Comparison of ENCODE assay signal across 23 cellular contexts in the genomic region with DNA sequence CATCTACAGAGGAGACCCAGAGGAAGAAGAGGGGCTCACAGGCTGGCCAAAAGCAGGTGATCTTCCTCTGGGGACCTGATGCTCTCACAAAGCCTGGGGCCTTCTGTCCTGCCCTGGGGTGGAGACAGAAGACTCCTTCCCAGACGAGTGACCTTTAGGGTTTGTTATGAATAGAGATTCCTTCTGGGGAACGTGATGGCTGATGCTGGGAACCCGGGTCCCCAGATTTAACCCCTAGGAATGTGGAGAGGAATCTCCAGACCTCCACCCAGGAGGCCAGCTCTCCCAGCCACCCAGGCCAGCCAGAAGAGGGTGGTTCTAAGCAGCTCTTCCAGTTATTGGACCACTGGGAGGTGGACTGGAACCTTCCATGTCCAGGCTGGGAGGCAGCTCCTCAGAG. TPM values are rescaled to one million over a fixed set of nuclear protein-coding genes. Genes with fewer than 3 reads are reported as not detected.
"Had no signal": no experiment of that assay in that cellular context is flagged by ENCODE, and none has a peak within 500 bp of the region (broad histone marks: within the 10 kb centered on the region; RNA-seq: fewer than 3 reads in every experiment).

No MANE protein-coding gene starts in this region.

- H3K27ac ChIP-seq: brain microvascular endothelial cell, colonic mucosa, lower lobe of right lung, ovary, prostate gland had no signal

- ATAC-seq: activated CD8-positive, alpha-beta T cell treated with anti-CD3 and anti-CD28 coated beads, Interleukin-2, amount 10 ng/mL, durations not matched to agents 7 days and 5 days; activated naive CD4-positive, alpha-beta T cell treated with anti-CD3 and anti-CD28 coated beads, Interleukin-2, amount 50 U/mL, for 72 hours; left lobe of liver; lower lobe of right lung; T-cell had no signal

- H3K4me1 ChIP-seq: colonic mucosa, prostate gland had no signal

- H3K36me3 ChIP-seq: brain microvascular endothelial cell, colonic mucosa, lower lobe of right lung, ovary, prostate gland had no signal

- H3K9me3 ChIP-seq: colonic mucosa, lower lobe of right lung, ovary, prostate gland, testis had no signal

- DNase-seq: activated CD4-positive, alpha-beta T cell treated with anti-CD3 and anti-CD28 coated beads for 1 hour; activated CD4-positive, alpha-beta T cell treated with anti-CD3 and anti-CD28 coated beads, Interleukin-2, amount 50 U/mL, for 1 hour; activated CD8-positive, alpha-beta T cell treated with anti-CD3 and anti-CD28 coated beads, Interleukin-2, amount 10 ng/mL, durations not matched to agents 7 days and 5 days; activated gamma-delta T cell; aorta; brain microvascular endothelial cell; caudate nucleus; colonic mucosa; kidney; lower lobe of right lung; naive B cell; stimulated activated CD4-positive, alpha-beta T cell treated with anti-CD3 and anti-CD28 coated beads, Interleukin-2, amount 100 ng/mL, for 48 hours; stimulated activated CD8-positive, alpha-beta memory T cell treated with anti-CD3 and anti-CD28 coated beads, Interleukin-4, amount 100 ng/mL, for 48 hours; stimulated activated naive CD4-positive, alpha-beta T cell; T-cell; T-helper 9 cell; testis had no signal

- H3K27me3 ChIP-seq: brain microvascular endothelial cell, colonic mucosa, ovary, testis had no signal

- H3K4me3 ChIP-seq: colonic mucosa, lower lobe of right lung, ovary, prostate gland, testis had no signal

RNA-seq across cellular contexts. Expression of a gene that starts 16.8 kb away (rescaled TPM):
- total RNA-seq: activated CD8-positive, alpha-beta T cell treated with anti-CD3 and anti-CD28 coated beads, Interleukin-2, amount 10 ng/mL, durations not matched to agents 7 days and 5 days; activated naive CD4-positive, alpha-beta T cell treated with anti-CD3 and anti-CD28 coated beads, Interleukin-2, amount 50 U/mL, for 72 hours; activated T-helper 1 cell treated with anti-CD3 and anti-CD28 coated beads, Interleukin-12 subunit alpha, Interleukin-12 subunit beta, Interleukin-2, Interleukin-4 antibody, amounts not matched to agents 30 ng/mL and 10 ng/mL and 1 ng/mL, durations not matched to agents 14 hours and 24 hours and 36 hours; urinary bladder had no signal

RNA-seq across cellular contexts. Expression of a gene that starts 47.3 kb away (rescaled TPM):
- total RNA-seq: activated CD8-positive, alpha-beta T cell treated with anti-CD3 and anti-CD28 coated beads, Interleukin-2, amount 10 ng/mL, durations not matched to agents 7 days and 5 days had no signal
